Comparison of ENCODE assay signal across 9 cellular contexts in genomic region chr12:53751336-53752191, GRCh38. TPM values are rescaled to one million over a fixed set of nuclear protein-coding genes. Genes with fewer than 3 reads are reported as not detected.
DNase-seq lines count a peak whose midpoint lies in the region; ATAC-seq and TF ChIP-seq lines count a peak whose summit lies in the region.
"Had no signal": no experiment of that assay in that cellular context is flagged by ENCODE, and none has a peak within 500 bp of the region (broad histone marks: within the 10 kb centered on the region; RNA-seq: fewer than 3 reads in every experiment).

Gene CISTR (minus strand): TSS chr12:53751979.

- TF ChIP-seq CTCF in RWPE2 (IDR thresholded peaks at IDR 0.05; ENCODE audit: poor library complexity, severe bottlenecking) (no peak), coronary artery (IDR thresholded peaks at IDR 0.05) (no peak), mucosa of descending colon (IDR thresholded peaks at IDR 0.05) (no peak), vagina (IDR thresholded peaks at IDR 0.05) (no peak)

- intact Hi-C loops in mucosa of descending colon (cut with DNase I, micrococcal nuclease) = no loop called here
- intact Hi-C loops in vagina (cut with DNase I) = no loop called here

- peak within 1 kb of the TSS; percentile 6 for H3K27ac ChIP-seq in CD4-positive, CD25-positive, alpha-beta regulatory T cell (ENCODE audit: insufficient read depth, low read length, poor library complexity, severe bottlenecking)
- H3K27ac ChIP-seq in RWPE2 (ENCODE audit: poor library complexity, severe bottlenecking) (no peak within 1 kb of the TSS), coronary artery (no peak within 1 kb of the TSS), vagina (no peak within 1 kb of the TSS)

- no peaks in the 10 kb centered on the region for H3K9me3 Mint-ChIP-seq in CD4-positive, CD25-positive, alpha-beta regulatory T cell

- peaks cover 37% of the 10 kb centered on the region for H3K27me3 ChIP-seq in CD4-positive, CD25-positive, alpha-beta regulatory T cell (ENCODE audit: control insufficient read depth, insufficient read depth, low read length)
- H3K27me3 ChIP-seq in RWPE2 (ENCODE audit: insufficient read depth, poor library complexity, severe bottlenecking) (peaks cover 56% of the 10 kb centered on the region), vagina (no peaks in the 10 kb centered on the region)

- peak in 2 of 3 donors; percentile 44 to 66 for DNase-seq in CD4-positive, CD25-positive, alpha-beta regulatory T cell
- DNase-seq in RWPE2 (ENCODE audit: low spot score) (no peak), coronary artery (ENCODE audit: low spot score) (no peak), mucosa of descending colon (peak; percentile 31 to 67 (median 44)), vagina (ENCODE audit: extremely low spot score in 2 of 2) (no peak), SKM-1 treated with dmso at 0.1 percent for 144 hours (lab: John Stamatoyannopoulos, UW; ENCODE audit: unreplicated experiment) (no peak), LoVo (ENCODE audit: low spot score) (no peak)

- no peaks in the 10 kb centered on the region for H3K36me3 ChIP-seq in CD4-positive, CD25-positive, alpha-beta regulatory T cell (ENCODE audit: control insufficient read depth, insufficient read depth, low read length)
- H3K36me3 ChIP-seq in RWPE2 (ENCODE audit: low read depth) (no peaks in the 10 kb centered on the region), mucosa of descending colon (ENCODE audit: low read depth) (no peaks in the 10 kb centered on the region), vagina (no peaks in the 10 kb centered on the region)

- peaks cover 34% of the 10 kb centered on the region for H3K4me1 ChIP-seq in CD4-positive, CD25-positive, alpha-beta regulatory T cell (ENCODE audit: control insufficient read depth, insufficient read depth, low read length, poor library complexity, severe bottlenecking)
- no peaks in the 10 kb centered on the region for H3K4me1 ChIP-seq in RWPE2 (ENCODE audit: insufficient read depth, poor library complexity, severe bottlenecking)
- peaks cover 18% of the 10 kb centered on the region for H3K4me1 ChIP-seq in mucosa of descending colon (ENCODE audit: low read depth)
- H3K4me1 ChIP-seq in vagina = peaks cover 19% of the 10 kb centered on the region

- ATAC-seq in CD4-positive, CD25-positive, alpha-beta regulatory T cell (ENCODE audit: low read depth in 2 of 2) = peak; percentile 25 to 37
- ATAC-seq in GM21529 (IDR thresholded peaks at IDR 0.05; ENCODE audit: unreplicated experiment) (peak; percentile 37), RWPE2 (ENCODE audit: low read depth) (peak; percentile 9; the same call in 2 of the 3 replicates), mucosa of descending colon (peak; percentile 51)

- H3K9me3 ChIP-seq in CD4-positive, CD25-positive, alpha-beta regulatory T cell (ENCODE audit: control insufficient read depth in 2 of 2, low read length in 2 of 2) = no peaks in the 10 kb centered on the region
- H3K9me3 ChIP-seq in RWPE2 (ENCODE audit: severe bottlenecking) (no peaks in the 10 kb centered on the region), mucosa of descending colon (no peaks in the 10 kb centered on the region), vagina (no peaks in the 10 kb centered on the region)

- no peak for TF ChIP-seq POLR2A in vagina (IDR thresholded peaks at IDR 0.05)

- H3K36me3 Mint-ChIP-seq in CD4-positive, CD25-positive, alpha-beta regulatory T cell = no peaks in the 10 kb centered on the region

- peak within 1 kb of the TSS in 2 of 3 donors; percentile 82 to 93 for H3K27ac Mint-ChIP-seq in CD4-positive, CD25-positive, alpha-beta regulatory T cell

- H3K4me3 Mint-ChIP-seq in CD4-positive, CD25-positive, alpha-beta regulatory T cell = peak within 1 kb of the TSS in 1 of 4 donors; percentile 49

- peaks cover 4 to 17% (median 15%) of the 10 kb centered on the region in 4 donors for H3K4me1 Mint-ChIP-seq in CD4-positive, CD25-positive, alpha-beta regulatory T cell

- H3K4me3 ChIP-seq in CD4-positive, CD25-positive, alpha-beta regulatory T cell (ENCODE audit: low read depth, low read length) = no peak within 1 kb of the TSS
- H3K4me3 ChIP-seq in RWPE2 (ENCODE audit: severe bottlenecking) = peak within 1 kb of the TSS; percentile 16
- H3K4me3 ChIP-seq in coronary artery = peak within 1 kb of the TSS; percentile 78
- H3K4me3 ChIP-seq in mucosa of descending colon = no peak within 1 kb of the TSS
- H3K4me3 ChIP-seq in vagina = peak within 1 kb of the TSS; percentile 50 to 63

- peaks cover 7% of the 10 kb centered on the region for H3K27me3 Mint-ChIP-seq in CD4-positive, CD25-positive, alpha-beta regulatory T cell

RNA-seq across cellular contexts. Expression of gene CISTR, which starts in this region (rescaled TPM):
- total RNA-seq in CD4-positive, CD25-positive, alpha-beta regulatory T cell = not detected
- not detected for polyA plus RNA-seq in CD4-positive, CD25-positive, alpha-beta regulatory T cell
- total RNA-seq in mucosa of descending colon = not detected
- total RNA-seq in vagina = not detected
- total RNA-seq: HT1080 had no signal

Comparison
In these comparisons a context has a peak if more than half of its experiments do, and no peak if none do; other contexts are left out.
1. Peak in DNase-seq, ATAC-seq and H3K27ac ChIP-seq in CD4-positive, CD25-positive, alpha-beta regulatory T cell; RNA of the gene not detected or under 1 TPM.
2. Peak in DNase-seq and ATAC-seq in mucosa of descending colon; RNA of the gene not detected or under 1 TPM.
3. H3K4me3 ChIP-seq: peak in RWPE2 (single experiment), coronary artery (single experiment) and vagina (2 of 2); none in CD4-positive, CD25-positive, alpha-beta regulatory T cell (single experiment) and mucosa of descending colon (single experiment).
4. Peak in every context shown above with its lines, with median percentiles within 50 percentile points of each other: ATAC-seq.